Comparison of ENCODE assay signal across 16 cellular contexts in genomic region chr16:53480394-53480793, GRCh38.
"Had no signal": no experiment of that assay in that cellular context is flagged by ENCODE, and none has a peak within 500 bp of the region (broad histone marks: within the 10 kb centered on the region; RNA-seq: fewer than 3 reads in every experiment).

No MANE protein-coding gene starts in this region.

- H2AFZ ChIP-seq: parathyroid adenoma had no signal

- H3K27ac ChIP-seq: parathyroid adenoma, thyroid gland had no signal

- H3K4me1 ChIP-seq: parathyroid adenoma, thyroid gland had no signal

- H3K4me3 ChIP-seq: left lung, thyroid gland had no signal

- H3K9me3 ChIP-seq: left lung, thyroid gland had no signal

- FAIRE-seq: colon, endometrium had no signal

- DNase-seq: activated CD4-positive, alpha-beta T cell treated with anti-CD3 and anti-CD28 coated beads, Interleukin-2, amount 50 U/mL, for 4 hours; activated CD8-positive, alpha-beta memory T cell treated with anti-CD3 and anti-CD28 coated beads, Interleukin-2, amount 10 ng/mL, durations not matched to agents 7 days and 5 days; activated gamma-delta T cell treated with Interleukin-2 at 50 U/mL for 16 hours; activated T-cell treated with anti-CD3 and anti-CD28 coated beads, Interleukin-2, amount 50 U/mL, for 1 hour; amniotic stem cell; islet precursor cell; left lung; naive B cell; stimulated activated CD4-positive, alpha-beta T cell treated with anti-CD3 and anti-CD28 coated beads, Interleukin-1b, Interleukin-23, amount 100 ng/mL, for 48 hours; SW 1271; T1000; thyroid gland had no signal

- H3K27me3 ChIP-seq: left lung, thyroid gland had no signal

- H3K9ac ChIP-seq: parathyroid adenoma had no signal

- H3K79me2 ChIP-seq: parathyroid adenoma had no signal

- ATAC-seq: activated CD4-positive, CD25-positive, alpha-beta regulatory T cell treated with anti-CD3 and anti-CD28 coated beads, Interleukin-2, amount 50 U/mL, for 24 hours; activated CD8-positive, alpha-beta memory T cell treated with anti-CD3 and anti-CD28 coated beads, Interleukin-2, amount 10 ng/mL, durations not matched to agents 7 days and 5 days; left lung had no signal

- H3K4me3 Mint-ChIP-seq: activated CD8-positive, alpha-beta memory T cell treated with anti-CD3 and anti-CD28 coated beads, Interleukin-2, amount 10 ng/mL, durations not matched to agents 7 days and 5 days; naive B cell had no signal

- H3K27ac Mint-ChIP-seq: activated CD8-positive, alpha-beta memory T cell treated with anti-CD3 and anti-CD28 coated beads, Interleukin-2, amount 10 ng/mL, durations not matched to agents 7 days and 5 days had no signal

- H3K27me3 Mint-ChIP-seq: activated CD8-positive, alpha-beta memory T cell treated with anti-CD3 and anti-CD28 coated beads, Interleukin-2, amount 10 ng/mL, durations not matched to agents 7 days and 5 days; naive B cell had no signal
